Comparison of ENCODE assay signal across 8 cellular contexts in genomic region chr2:71299507-71299906, GRCh38. TPM values are rescaled to one million over a fixed set of nuclear protein-coding genes. Genes with fewer than 3 reads are reported as not detected.
DNase-seq lines count a peak whose midpoint lies in the region; ATAC-seq and TF ChIP-seq lines count a peak whose summit lies in the region.

No MANE protein-coding gene starts in this region.

- H3K36me3 ChIP-seq in testis (ENCODE audit: low read depth, missing control alignments), result no peaks in the 10 kb centered on the region

- H3K56ac ChIP-seq in H9 (ENCODE audit: insufficient read length, low read depth, low read length), result no peak overlapping the region

- H3K27me3 Mint-ChIP-seq in H9 (ENCODE audit: low read depth) (no peaks in the 10 kb centered on the region; the same call in 1 of the 2 replicates), glutamatergic neuron (ENCODE audit: unreplicated experiment) (no peaks in the 10 kb centered on the region)

- no peaks in the 10 kb centered on the region for H3K23me2 ChIP-seq in H9 (ENCODE audit: insufficient read length, low read depth, low read length, poor library complexity, severe bottlenecking)

- H4K5ac ChIP-seq in H9 (ENCODE audit: insufficient read length, low read depth, low read length), result no peak overlapping the region

- no peak overlapping the region for H3K23ac ChIP-seq in H9 (ENCODE audit: insufficient read length, low read depth, low read length)

- H2BK12ac ChIP-seq in H9 (ENCODE audit: insufficient read length, low read depth, low read length), result no peak overlapping the region

- WGBS in H9 (ENCODE audit: extremely low coverage, insufficient read length, low lambda C conversion rate), result no CpG with 5 or more reads among the region's 2 CpGs
- 58 to 73% methylated on average over 2 of the region's 2 CpGs for WGBS in testis, 2 donors

- H3K18ac ChIP-seq in H9 (ENCODE audit: insufficient read length, low read depth, low read length), result no peak overlapping the region

- H3K27ac ChIP-seq in H9 (ENCODE audit: insufficient read length, low read depth, low read length), result no peak overlapping the region
- no peak overlapping the region for H3K27ac ChIP-seq in testis

- intact Hi-C loops in testis (cut with DNase I; ENCODE audit: low total_unique reads), result loop anchor here (5.0 kb wide), 1 partner anchor 213 kb away; no protein-coding TSS in a partner anchor

- H3K4me1 ChIP-seq in H9 (ENCODE audit: insufficient read depth, low read length) (no peaks in the 10 kb centered on the region), testis (no peaks in the 10 kb centered on the region)

- no peak overlapping the region for H4K91ac ChIP-seq in H9 (ENCODE audit: insufficient read length, low read depth, low read length)

- H3K4me1 Mint-ChIP-seq in H9 (no peaks in the 10 kb centered on the region), glutamatergic neuron (ENCODE audit: low read depth, unreplicated experiment) (no peaks in the 10 kb centered on the region)

- no peak overlapping the region for H3K4me2 ChIP-seq in H9 (ENCODE audit: insufficient read depth, insufficient read length, low read length)

- H3K27ac Mint-ChIP-seq in H9, result no peak overlapping the region
- H3K27ac Mint-ChIP-seq in glutamatergic neuron (ENCODE audit: unreplicated experiment), result no peak overlapping the region

- no peak overlapping the region for H2AK5ac ChIP-seq in H9 (ENCODE audit: insufficient read length, low read length)

- no peak overlapping the region for H4K8ac ChIP-seq in H9 (replicated peaks; ENCODE audit: insufficient read length, low read depth, low read length)

- no peak overlapping the region for H2BK15ac ChIP-seq in H9 (ENCODE audit: low read depth, low read length)

- ATAC-seq in HG03457 (IDR thresholded peaks at IDR 0.05; ENCODE audit: unreplicated experiment), result no peak

- H3K9ac ChIP-seq in H9 (ENCODE audit: extremely low read depth, insufficient read length, low read length), result no peak overlapping the region

- no peak overlapping the region for H2AFZ ChIP-seq in H9 (ENCODE audit: low read length)

- no peak overlapping the region for H2BK20ac ChIP-seq in H9 (ENCODE audit: low read depth, low read length, poor library complexity, severe bottlenecking)

- H3K4me3 ChIP-seq in testis, result no peak overlapping the region

- TF ChIP-seq CTCF in H9 (conservative IDR thresholded peaks at IDR 0.05) (peak; percentile 80), glutamatergic neuron (IDR thresholded peaks at IDR 0.05; ENCODE audit: partially characterized antibody, unreplicated experiment) (peak; percentile 80), testis (IDR thresholded peaks at IDR 0.05) (peak; percentile 44 to 73 (median 71))

- H4K20me1 ChIP-seq in H9 (ENCODE audit: control insufficient read depth, insufficient read depth, insufficient read length), result no peaks in the 10 kb centered on the region

- H3K4ac ChIP-seq in H9 (ENCODE audit: low read depth, low read length), result no peak overlapping the region

- DNase-seq in COLO829 (ENCODE audit: low spot score), result peak; percentile 32
- DNase-seq in H9, result no peak
- peak; percentile 33 for DNase-seq in SW480 (ENCODE audit: low spot score)
- DNase-seq in glutamatergic neuron, result no peak
- no peak for DNase-seq in testis
- DNase-seq in C1 segment of cervical spinal cord (lab: John Stamatoyannopoulos, UW), result no peak
- DNase-seq in stimulated activated naive CD4-positive, alpha-beta T cell treated with Interleukin-2 at 50 U/mL for 16 hours (lab: John Stamatoyannopoulos, UW), result no peak

- no peak overlapping the region for H3K14ac ChIP-seq in H9 (ENCODE audit: insufficient read depth, low read length)

- H2BK5ac ChIP-seq in H9 (ENCODE audit: insufficient read length, low read length), result no peak overlapping the region

- H3K36me3 Mint-ChIP-seq in H9 (ENCODE audit: insufficient read depth in 1 of 3, low read depth in 3 of 3) (peaks cover 0 to 1% (median 0%) of the 10 kb centered on the region in 3 experiments; a peak in 1 of 7 replicates), glutamatergic neuron (ENCODE audit: unreplicated experiment) (no peaks in the 10 kb centered on the region)

- H3K27me3 ChIP-seq in H9 (ENCODE audit: insufficient read depth, low read length) (no peaks in the 10 kb centered on the region), testis (no peaks in the 10 kb centered on the region)

- H3K9me3 Mint-ChIP-seq in H9 (no peaks in the 10 kb centered on the region), glutamatergic neuron (ENCODE audit: unreplicated experiment) (no peaks in the 10 kb centered on the region)

- peaks cover 3% of the 10 kb centered on the region for H3K79me1 ChIP-seq in H9 (ENCODE audit: insufficient read depth, low read depth, low read length, poor library complexity, severe bottlenecking)

- H3K4me3 Mint-ChIP-seq in H9 (no peak overlapping the region), glutamatergic neuron (ENCODE audit: unreplicated experiment) (no peak overlapping the region)

- H3K9me3 ChIP-seq in H9 (ENCODE audit: control insufficient read depth, low read depth, low read length), result no peaks in the 10 kb centered on the region
- no peaks in the 10 kb centered on the region for H3K9me3 ChIP-seq in testis

- TF ChIP-seq POLR2A in testis (IDR thresholded peaks at IDR 0.05), result no peak

- H3T11ph ChIP-seq in H9 (ENCODE audit: low read length), result no peak overlapping the region

- H3K79me2 ChIP-seq in H9 (ENCODE audit: insufficient read depth, low read length), result no peaks in the 10 kb centered on the region; the same call in 1 of the 2 replicates

- no peak overlapping the region for H2BK120ac ChIP-seq in H9 (ENCODE audit: low read depth, low read length, poor library complexity, severe bottlenecking)

RNA-seq across cellular contexts. Expression of gene ZNF638, which starts 32.1 kb away (rescaled TPM):
- total RNA-seq in H9 (2021), result 141 and 146 TPM in 2 replicates
- total RNA-seq in glutamatergic neuron (ENCODE audit: unreplicated experiment), result 211 TPM
- 100 to 1,000 TPM; 207 to 226 TPM for total RNA-seq in testis
- polyA plus RNA-seq in testis (ENCODE audit: insufficient read depth, low read depth, low replicate concordance), result 65.0 TPM

Comparison
In these comparisons a context has a peak if more than half of its experiments do, and no peak if none do; other contexts are left out.
1. DNase-seq: peak in COLO829 (single experiment) and SW480 (single experiment); none in H9 (single experiment), glutamatergic neuron (single experiment), testis (single experiment), C1 segment of cervical spinal cord (0 of 14) and stimulated activated naive CD4-positive, alpha-beta T cell treated with Interleukin-2 at 50 U/mL for 16 hours (single experiment).
2. Peak in every context shown above with its lines, with median percentiles within 50 percentile points of each other: CTCF ChIP-seq.